Comparison of ENCODE assay signal across 14 cellular contexts in genomic region chr18:51038110-51038509, GRCh38. TPM values are rescaled to one million over a fixed set of nuclear protein-coding genes. Genes with fewer than 3 reads are reported as not detected.
A peak's percentile ranks its signal among the peaks of the same experiment; 100 is the strongest.
DNase-seq lines count a peak whose midpoint lies in the region; ATAC-seq and TF ChIP-seq lines count a peak whose summit lies in the region.
"Had no signal": no experiment of that assay in that cellular context is flagged by ENCODE, and none has a peak within 500 bp of the region (broad histone marks: within the 10 kb centered on the region; RNA-seq: fewer than 3 reads in every experiment).

No MANE protein-coding gene starts in this region.

- peak overlapping the region; percentile 59 for H3K27ac Mint-ChIP-seq in activated naive CD8-positive, alpha-beta T cell treated with anti-CD3 and anti-CD28 coated beads for 36 hours
- H3K27ac Mint-ChIP-seq in neural progenitor cell = no peak overlapping the region

- H2AFZ ChIP-seq in neural progenitor cell (replicated peaks) = no peak overlapping the region
- H2AFZ ChIP-seq: parathyroid adenoma had no signal

- H3K36me3 ChIP-seq in left ventricle myocardium inferior (no peaks in the 10 kb centered on the region), neural progenitor cell (peaks cover 6% of the 10 kb centered on the region)

- intact Hi-C loops in left cardiac atrium (cut with DNase I) (no loop called here), left ventricle myocardium inferior (cut with micrococcal nuclease) (no loop called here)

- no peak overlapping the region for H3K9ac ChIP-seq in neural progenitor cell
- H3K9ac ChIP-seq: parathyroid adenoma had no signal

- H3K4me2 ChIP-seq in neural progenitor cell = no peak overlapping the region

- DNase-seq in left cardiac atrium = no peak
- DNase-seq in left ventricle myocardium inferior = no peak
- DNase-seq in activated naive CD8-positive, alpha-beta T cell treated with anti-CD3 and anti-CD28 coated beads for 36 hours = no peak
- peak; percentile 82 for DNase-seq in left lobe of liver (ENCODE audit: low spot score)
- peak; percentile 14 for DNase-seq in stromal cell of bone marrow (ENCODE audit: low read depth)
- DNase-seq in omental fat pad (ENCODE audit: low spot score) = no peak
- DNase-seq in neural progenitor cell (ENCODE audit: low spot score) = no peak
- DNase-seq: AML-193, amniotic stem cell, NCI-H1436 treated with DMSO at 0.1 percent for 48 hours, NCI-H524 treated with DMSO at 0.1 percent for 48 hours, T-helper 9 cell had no signal

- no peak overlapping the region for H3K4me3 Mint-ChIP-seq in activated naive CD8-positive, alpha-beta T cell treated with anti-CD3 and anti-CD28 coated beads for 36 hours
- no peak overlapping the region for H3K4me3 Mint-ChIP-seq in neural progenitor cell

- H4K20me1 ChIP-seq in neural progenitor cell (ENCODE audit: low read depth) = peaks cover 99% of the 10 kb centered on the region

- peaks cover 11% of the 10 kb centered on the region for H3F3A ChIP-seq in neural progenitor cell (ENCODE audit: low read depth)

- H3K4me3 ChIP-seq in left ventricle myocardium inferior (no peak overlapping the region), neural progenitor cell (no peak overlapping the region)

- TF ChIP-seq CTCF in left ventricle myocardium inferior (IDR thresholded peaks at IDR 0.05; ENCODE audit: borderline replicate concordance) (no peak), omental fat pad (IDR thresholded peaks at IDR 0.05) (no peak), neural progenitor cell (IDR thresholded peaks at IDR 0.05) (no peak)

- H3K27me3 ChIP-seq in left ventricle myocardium inferior (ENCODE audit: low read depth) (no peaks in the 10 kb centered on the region), neural progenitor cell (no peaks in the 10 kb centered on the region)

- ATAC-seq in left cardiac atrium (peak; percentile 26 to 72), left lobe of liver (peak; percentile 94), HG02870 (IDR thresholded peaks at IDR 0.05; ENCODE audit: unreplicated experiment) (no peak), omental fat pad (ENCODE audit: low FRiP score) (no peak)

- peaks cover 100% of the 10 kb centered on the region for H3K79me2 ChIP-seq in neural progenitor cell (ENCODE audit: low read depth)

- H3K36me3 Mint-ChIP-seq in activated naive CD8-positive, alpha-beta T cell treated with anti-CD3 and anti-CD28 coated beads for 36 hours = peaks cover 26% of the 10 kb centered on the region
- H3K36me3 Mint-ChIP-seq in neural progenitor cell = peaks cover 45% of the 10 kb centered on the region

- no peaks in the 10 kb centered on the region for H3K9me3 Mint-ChIP-seq in activated naive CD8-positive, alpha-beta T cell treated with anti-CD3 and anti-CD28 coated beads for 36 hours
- peaks cover 7% of the 10 kb centered on the region for H3K9me3 Mint-ChIP-seq in neural progenitor cell

- H3K4me1 Mint-ChIP-seq in activated naive CD8-positive, alpha-beta T cell treated with anti-CD3 and anti-CD28 coated beads for 36 hours = peaks cover 75% of the 10 kb centered on the region
- peaks cover 15% of the 10 kb centered on the region for H3K4me1 Mint-ChIP-seq in neural progenitor cell

- no peaks in the 10 kb centered on the region for H3K9me3 ChIP-seq in left ventricle myocardium inferior (replicated peaks)
- H3K9me3 ChIP-seq in neural progenitor cell (ENCODE audit: low read depth) = no peaks in the 10 kb centered on the region

- H3K27ac ChIP-seq in left ventricle myocardium inferior (replicated peaks) = no peak overlapping the region
- H3K27ac ChIP-seq in neural progenitor cell = no peak overlapping the region
- H3K27ac ChIP-seq: parathyroid adenoma had no signal

- no peaks in the 10 kb centered on the region for H3K27me3 Mint-ChIP-seq in activated naive CD8-positive, alpha-beta T cell treated with anti-CD3 and anti-CD28 coated beads for 36 hours
- peaks cover 2% of the 10 kb centered on the region for H3K27me3 Mint-ChIP-seq in neural progenitor cell (ENCODE audit: insufficient read depth, low read depth)

- H3K4me1 ChIP-seq in left ventricle myocardium inferior = peaks cover 100% of the 10 kb centered on the region
- H3K4me1 ChIP-seq in neural progenitor cell = peaks cover 16% of the 10 kb centered on the region

RNA-seq across cellular contexts. Expression of gene SMAD4, which starts 8.1 kb away (rescaled TPM):
- total RNA-seq in left cardiac atrium (10 to 100 TPM; 77.1 to 87.9 TPM), left ventricle myocardium inferior (82.9 TPM), left lobe of liver (54.6 TPM), omental fat pad (100 to 1,000 TPM in 2 of 4 donors, 10 to 100 TPM in 2; 86.7 to 104 (median 98.6) TPM), neural progenitor cell (ENCODE audit: low replicate concordance) (168 and 310 TPM in 2 replicates)
- 10 to 100 TPM; 57.2 to 59.5 TPM for total RNA-seq in activated naive CD8-positive, alpha-beta T cell treated with anti-CD3 and anti-CD28 coated beads for 36 hours

Comparison
In these comparisons a context has a peak if more than half of its experiments do, and no peak if none do; other contexts are left out.
1. ATAC-seq: peak in left cardiac atrium (2 of 2) and left lobe of liver (single experiment); none in HG02870 (single experiment) and omental fat pad (single experiment).
2. DNase-seq: peak in left lobe of liver (single experiment) and stromal cell of bone marrow (single experiment); none in left cardiac atrium (single experiment), left ventricle myocardium inferior (single experiment), activated naive CD8-positive, alpha-beta T cell treated with anti-CD3 and anti-CD28 coated beads for 36 hours (single experiment), omental fat pad (single experiment) and neural progenitor cell (single experiment).